Comparison of ENCODE assay signal across 1 cellular context in genomic region chr16:3087243-3087791, GRCh38.
TF ChIP-seq lines count a peak whose summit lies in the region.

No MANE protein-coding gene starts in this region.

TF ChIP-seq in endothelial cell of umbilical vein, 7 proteins besides CTCF, POLR2A, EP300 and RAD21:
- peak; percentile 87 for TF ChIP-seq POLR2AphosphoS5 (IDR thresholded peaks at IDR 0.05; ENCODE audit: insufficient read depth, low read depth, low read length)
- peak; percentile 71 for TF ChIP-seq JUN (IDR thresholded peaks at IDR 0.05; ENCODE audit: borderline replicate concordance, insufficient read depth, insufficient read length, low read depth)
- no peak for TF ChIP-seq EZH2 (IDR thresholded peaks at IDR 0.05; ENCODE audit: borderline replicate concordance, low read depth, low read length, severe bottlenecking)
